In genomic region chr1:1091344-1092148, GRCh38 we compare ENCODE assay signal across 19 cellular contexts. TPM values are rescaled to one million over a fixed set of nuclear protein-coding genes. Genes with fewer than 3 reads are reported as not detected.
DNase-seq lines count a peak whose midpoint lies in the region; TF ChIP-seq lines count a peak whose summit lies in the region.
"Had no signal": no experiment of that assay in that cellular context is flagged by ENCODE, and none has a peak within 500 bp of the region (broad histone marks: within the 10 kb centered on the region; RNA-seq: fewer than 3 reads in every experiment).

No MANE protein-coding gene starts in this region.

- DNase-seq in activated CD4-positive, alpha-beta memory T cell treated with anti-CD3 and anti-CD28 coated beads for 36 hours = peak; percentile 35
- DNase-seq in activated CD4-positive, alpha-beta memory T cell treated with anti-CD3 and anti-CD28 coated beads, Interleukin-2, amount 10 ng/mL, durations not matched to agents 7 days and 5 days = no peak
- DNase-seq in H9 (peak; percentile 38), coronary artery (ENCODE audit: low spot score) (peak; percentile 59), ovary (peak in 3 of 5 donors; percentile 7 to 26 (median 14)), NOMO-1 (lab: John Stamatoyannopoulos, UW; ENCODE audit: unreplicated experiment in 2 of 2) (no peak), AML-193 (lab: John Stamatoyannopoulos, UW) (no peak), hepatic stellate cell (ENCODE audit: low spot score) (no peak)
- DNase-seq: activated CD4-positive, alpha-beta T cell treated with anti-CD3 and anti-CD28 coated beads, Interleukin-2, amount 50 U/mL, for 48 hours; GOT3; kidney glomerular epithelial cell; naive B cell; NCI-H1417; NCI-H446; PC-9; stimulated activated naive B cell treated with anti-CD40 and anti-IgM and Interleukin-4, amounts not matched to agents 10 μg/mL and 1 μg/mL and 100 μg/mL, for 72 hours had no signal

- H3K27me3 ChIP-seq in H9 (ENCODE audit: insufficient read depth, low read length) (no peaks in the 10 kb centered on the region), ovary (no peaks in the 10 kb centered on the region)

- no peak overlapping the region for H2BK15ac ChIP-seq in H9 (ENCODE audit: low read depth, low read length)

- H3K14ac ChIP-seq in H9 (ENCODE audit: insufficient read depth, low read length) = no peak overlapping the region

- H4K20me1 ChIP-seq in H9 (ENCODE audit: control insufficient read depth, insufficient read depth, insufficient read length) = no peaks in the 10 kb centered on the region

- no peak overlapping the region for H4K91ac ChIP-seq in H9 (ENCODE audit: insufficient read length, low read depth, low read length)

- no peaks in the 10 kb centered on the region for H3K23me2 ChIP-seq in H9 (ENCODE audit: insufficient read length, low read depth, low read length, poor library complexity, severe bottlenecking)

- no peak overlapping the region for H2BK5ac ChIP-seq in H9 (ENCODE audit: insufficient read length, low read length)

- POLR2A ChIA-PET in activated CD4-positive, alpha-beta memory T cell treated with anti-CD3 and anti-CD28 coated beads for 36 hours (lab: Charles Lee) = interaction anchor here (0.7 kb wide), 1 partner anchor 80 kb away, joined by 3 read pairs; no protein-coding TSS in a partner anchor
- POLR2A ChIA-PET in activated CD4-positive, alpha-beta memory T cell treated with anti-CD3 and anti-CD28 coated beads, Interleukin-2, amount 10 ng/mL, durations not matched to agents 7 days and 5 days (lab: Charles Lee) = no interaction called here

- H2BK120ac ChIP-seq in H9 (ENCODE audit: low read depth, low read length, poor library complexity, severe bottlenecking) = no peak overlapping the region

- no peak overlapping the region for H3K56ac ChIP-seq in H9 (ENCODE audit: insufficient read length, low read depth, low read length)

- no peak overlapping the region for H3K4me3 Mint-ChIP-seq in activated CD4-positive, alpha-beta memory T cell treated with anti-CD3 and anti-CD28 coated beads for 36 hours
- H3K4me3 Mint-ChIP-seq in activated CD4-positive, alpha-beta memory T cell treated with anti-CD3 and anti-CD28 coated beads, Interleukin-2, amount 10 ng/mL, durations not matched to agents 7 days and 5 days = no peak overlapping the region
- H3K4me3 Mint-ChIP-seq in H9 = no peak overlapping the region
- H3K4me3 Mint-ChIP-seq: naive B cell; stimulated activated naive B cell treated with anti-CD40 and anti-IgM and Interleukin-4, amounts not matched to agents 10 μg/mL and 1 μg/mL and 100 μg/mL, for 72 hours; T-helper 1 cell treated with Interleukin-12 subunit alpha and Interleukin-12 subunit beta and Interleukin-4 antibody, amounts not matched to agents 30 μg/mL and 1 μg/mL, for 36 hours had no signal

- H3K4me3 ChIP-seq in coronary artery (no peak overlapping the region), ovary (no peak overlapping the region)
- H3K4me3 ChIP-seq: A549, PC-9 had no signal

- no peaks in the 10 kb centered on the region for H3K79me2 ChIP-seq in H9 (ENCODE audit: insufficient read depth, low read length)

- no peaks in the 10 kb centered on the region for H3K9me3 Mint-ChIP-seq in activated CD4-positive, alpha-beta memory T cell treated with anti-CD3 and anti-CD28 coated beads for 36 hours
- peaks cover 11% of the 10 kb centered on the region for H3K9me3 Mint-ChIP-seq in activated CD4-positive, alpha-beta memory T cell treated with anti-CD3 and anti-CD28 coated beads, Interleukin-2, amount 10 ng/mL, durations not matched to agents 7 days and 5 days
- peaks cover 6 to 20% of the 10 kb centered on the region in 2 experiments; a peak in 3 of 5 replicates for H3K9me3 Mint-ChIP-seq in H9
- H3K9me3 Mint-ChIP-seq: naive B cell; T-helper 1 cell treated with Interleukin-12 subunit alpha and Interleukin-12 subunit beta and Interleukin-4 antibody, amounts not matched to agents 30 μg/mL and 1 μg/mL, for 36 hours had no signal

- CTCF ChIA-PET in activated CD4-positive, alpha-beta memory T cell treated with anti-CD3 and anti-CD28 coated beads for 36 hours (lab: Charles Lee) = no interaction called here
- CTCF ChIA-PET in activated CD4-positive, alpha-beta memory T cell treated with anti-CD3 and anti-CD28 coated beads, Interleukin-2, amount 10 ng/mL, durations not matched to agents 7 days and 5 days (lab: Charles Lee) = no interaction called here

- no peaks in the 10 kb centered on the region for H3K27me3 Mint-ChIP-seq in activated CD4-positive, alpha-beta memory T cell treated with anti-CD3 and anti-CD28 coated beads for 36 hours
- no peaks in the 10 kb centered on the region for H3K27me3 Mint-ChIP-seq in activated CD4-positive, alpha-beta memory T cell treated with anti-CD3 and anti-CD28 coated beads, Interleukin-2, amount 10 ng/mL, durations not matched to agents 7 days and 5 days
- peaks cover 8% of the 10 kb centered on the region for H3K27me3 Mint-ChIP-seq in H9 (ENCODE audit: low read depth)
- H3K27me3 Mint-ChIP-seq: naive B cell; stimulated activated naive B cell treated with anti-CD40 and anti-IgM and Interleukin-4, amounts not matched to agents 10 μg/mL and 1 μg/mL and 100 μg/mL, for 72 hours had no signal

- TF ChIP-seq CTCF in H9 (conservative IDR thresholded peaks at IDR 0.05) (no peak), coronary artery (IDR thresholded peaks at IDR 0.05) (no peak), ovary (IDR thresholded peaks at IDR 0.05) (no peak)

- H3K79me1 ChIP-seq in H9 (ENCODE audit: insufficient read depth, low read depth, low read length, poor library complexity, severe bottlenecking) = no peaks in the 10 kb centered on the region

- H3K9me3 ChIP-seq in H9 (ENCODE audit: control insufficient read depth, low read depth, low read length) (no peaks in the 10 kb centered on the region), ovary (no peaks in the 10 kb centered on the region)
- H3K9me3 ChIP-seq: A549 had no signal

- TF ChIP-seq EP300 in ovary (IDR thresholded peaks at IDR 0.05) = no peak

- H3K27ac Mint-ChIP-seq in activated CD4-positive, alpha-beta memory T cell treated with anti-CD3 and anti-CD28 coated beads for 36 hours = no peak overlapping the region
- no peak overlapping the region for H3K27ac Mint-ChIP-seq in activated CD4-positive, alpha-beta memory T cell treated with anti-CD3 and anti-CD28 coated beads, Interleukin-2, amount 10 ng/mL, durations not matched to agents 7 days and 5 days
- no peak overlapping the region for H3K27ac Mint-ChIP-seq in H9
- H3K27ac Mint-ChIP-seq: naive B cell; stimulated activated naive B cell treated with anti-CD40 and anti-IgM and Interleukin-4, amounts not matched to agents 10 μg/mL and 1 μg/mL and 100 μg/mL, for 72 hours; T-helper 1 cell treated with Interleukin-12 subunit alpha and Interleukin-12 subunit beta and Interleukin-4 antibody, amounts not matched to agents 30 μg/mL and 1 μg/mL, for 36 hours had no signal

- H3K9ac ChIP-seq in H9 (ENCODE audit: extremely low read depth, insufficient read length, low read length) = no peak overlapping the region

- TF ChIP-seq POLR2A in ovary (IDR thresholded peaks at IDR 0.05) = no peak

- no peak overlapping the region for H2BK12ac ChIP-seq in H9 (ENCODE audit: insufficient read length, low read depth, low read length)

- no peak overlapping the region for H3K23ac ChIP-seq in H9 (ENCODE audit: insufficient read length, low read depth, low read length)

- H3K27ac ChIP-seq in H9 (ENCODE audit: insufficient read length, low read depth, low read length) = no peak overlapping the region
- H3K27ac ChIP-seq in coronary artery = no peak overlapping the region
- no peak overlapping the region for H3K27ac ChIP-seq in ovary
- H3K27ac ChIP-seq: A549, PC-9 had no signal

- no CpG with 5 or more reads among the region's 28 CpGs for WGBS in H9 (ENCODE audit: extremely low coverage, insufficient read length, low lambda C conversion rate)
- 94% methylated on average over 25 to 28 of the region's 28 CpGs for WGBS in ovary, 3 donors

- no peak overlapping the region for H2BK20ac ChIP-seq in H9 (ENCODE audit: low read depth, low read length, poor library complexity, severe bottlenecking)

- no peak overlapping the region for H3K4me2 ChIP-seq in H9 (ENCODE audit: insufficient read depth, insufficient read length, low read length)
- H3K4me2 ChIP-seq: A549, PC-9 had no signal

- H3K36me3 ChIP-seq in ovary = no peaks in the 10 kb centered on the region

- H3K4me1 Mint-ChIP-seq in activated CD4-positive, alpha-beta memory T cell treated with anti-CD3 and anti-CD28 coated beads for 36 hours (ENCODE audit: low read depth) = peaks cover 3% of the 10 kb centered on the region
- H3K4me1 Mint-ChIP-seq in activated CD4-positive, alpha-beta memory T cell treated with anti-CD3 and anti-CD28 coated beads, Interleukin-2, amount 10 ng/mL, durations not matched to agents 7 days and 5 days = no peaks in the 10 kb centered on the region
- H3K4me1 Mint-ChIP-seq in H9 = no peaks in the 10 kb centered on the region

- no peaks in the 10 kb centered on the region for H3K36me3 Mint-ChIP-seq in activated CD4-positive, alpha-beta memory T cell treated with anti-CD3 and anti-CD28 coated beads for 36 hours
- H3K36me3 Mint-ChIP-seq in activated CD4-positive, alpha-beta memory T cell treated with anti-CD3 and anti-CD28 coated beads, Interleukin-2, amount 10 ng/mL, durations not matched to agents 7 days and 5 days (ENCODE audit: low read depth) = peaks cover 12% of the 10 kb centered on the region
- peaks cover 0 to 21% (median 0%) of the 10 kb centered on the region in 3 experiments; a peak in 3 of 7 replicates for H3K36me3 Mint-ChIP-seq in H9 (ENCODE audit: insufficient read depth in 1 of 3, low read depth in 3 of 3)
- H3K36me3 Mint-ChIP-seq: naive B cell had no signal

- H3K4me1 ChIP-seq in H9 (ENCODE audit: insufficient read depth, low read length) (no peaks in the 10 kb centered on the region), ovary (ENCODE audit: insufficient read depth) (no peaks in the 10 kb centered on the region)
- H3K4me1 ChIP-seq: A549 had no signal

- H3K4ac ChIP-seq in H9 (ENCODE audit: low read depth, low read length) = no peak overlapping the region

- no peak overlapping the region for H3K18ac ChIP-seq in H9 (ENCODE audit: insufficient read length, low read depth, low read length)

- H2AK5ac ChIP-seq in H9 (ENCODE audit: insufficient read length, low read length) = no peak overlapping the region

- H4K8ac ChIP-seq in H9 (replicated peaks; ENCODE audit: insufficient read length, low read depth, low read length) = no peak overlapping the region

- H3T11ph ChIP-seq in H9 (ENCODE audit: low read length) = no peak overlapping the region

- H4K5ac ChIP-seq in H9 (ENCODE audit: insufficient read length, low read depth, low read length) = no peak overlapping the region

- H2AFZ ChIP-seq in H9 (ENCODE audit: low read length) = no peak overlapping the region
- H2AFZ ChIP-seq: PC-9 had no signal

- intact Hi-C loops in activated CD4-positive, alpha-beta memory T cell treated with anti-CD3 and anti-CD28 coated beads for 36 hours (cut with micrococcal nuclease) = no loop called here
- intact Hi-C loops in ovary (cut with DNase I) = no loop called here

RNA-seq across cellular contexts. Expression of gene RNF223, which starts 17.4 kb away (rescaled TPM):
- total RNA-seq in activated CD4-positive, alpha-beta memory T cell treated with anti-CD3 and anti-CD28 coated beads for 36 hours = not detected
- total RNA-seq in activated CD4-positive, alpha-beta memory T cell treated with anti-CD3 and anti-CD28 coated beads, Interleukin-2, amount 10 ng/mL, durations not matched to agents 7 days and 5 days = not detected
- total RNA-seq in H9 (2021) = not detected in 2 replicates
- total RNA-seq in ovary = under 1 TPM in 2 of 7 donors, not detected in 5; 0.36 to 0.92 TPM
- not detected for polyA plus RNA-seq in ovary
- total RNA-seq: renal cortical epithelial cell had no signal

RNA-seq across cellular contexts. Expression of gene C1orf159, which starts 24.3 kb away (rescaled TPM):
- 10 to 100 TPM; 19.5 to 20.5 TPM for total RNA-seq in activated CD4-positive, alpha-beta memory T cell treated with anti-CD3 and anti-CD28 coated beads for 36 hours
- total RNA-seq in activated CD4-positive, alpha-beta memory T cell treated with anti-CD3 and anti-CD28 coated beads, Interleukin-2, amount 10 ng/mL, durations not matched to agents 7 days and 5 days = 10 to 100 TPM; 18.6 to 19.9 TPM
- total RNA-seq in H9 (2021) (10.1 and 12.3 TPM in 2 replicates), ovary (10 to 100 TPM in 4 of 7 donors, 1 to 10 TPM in 3; 5.3 to 22.1 (median 10.7) TPM)
- 1 to 10 TPM in 1 of 2 donors, under 1 TPM in 1; 0.28 to 8.5 TPM for polyA plus RNA-seq in ovary

Comparison
In these comparisons a context has a peak if more than half of its experiments do, and no peak if none do; other contexts are left out.
1. DNase-seq: peak in activated CD4-positive, alpha-beta memory T cell treated with anti-CD3 and anti-CD28 coated beads for 36 hours (single experiment), H9 (single experiment), coronary artery (single experiment) and ovary (3 of 5); none in activated CD4-positive, alpha-beta memory T cell treated with anti-CD3 and anti-CD28 coated beads, Interleukin-2, amount 10 ng/mL, durations not matched to agents 7 days and 5 days (single experiment), NOMO-1 (0 of 2), AML-193 (0 of 2) and hepatic stellate cell (single experiment).